Comparison of ENCODE assay signal across 8 cellular contexts in genomic region chr1:223992456-223993246, GRCh38.
DNase-seq lines count a peak whose midpoint lies in the region; ATAC-seq and TF ChIP-seq lines count a peak whose summit lies in the region.
"Not testable (repeated sequence)": the region's sequence is repeated elsewhere in the genome, so short reads cannot be mapped to it uniquely, and the experiment has no call there.

No MANE protein-coding gene starts in this region.

- H3K9me3 ChIP-seq in MM.1S (replicated peaks; ENCODE audit: insufficient read depth, low read length); neural progenitor cell (ENCODE audit: low read depth); stomach smooth muscle (ENCODE audit: control insufficient read depth in 2 of 2, low read length in 2 of 2): not testable (repeated sequence)

- not testable (repeated sequence) for H3K36me3 Mint-ChIP-seq in neural progenitor cell

- peak overlapping the region; percentile 72 for H3K9ac ChIP-seq in MM.1S (ENCODE audit: low read length)
- H3K9ac ChIP-seq in neural progenitor cell = peak overlapping the region; percentile 89
- H3K9ac ChIP-seq in stomach smooth muscle (ENCODE audit: low read length in 2 of 2) = peak overlapping the region; percentile 71 to 77

- not testable (repeated sequence) for H3K9me2 ChIP-seq in MM.1S (replicated peaks; ENCODE audit: insufficient read depth, low read length)

- not testable (repeated sequence) for H3K9me3 Mint-ChIP-seq in neural progenitor cell

- H2AFZ ChIP-seq in MM.1S (ENCODE audit: low read length) (peak overlapping the region; percentile 38; the same call in 1 of the 2 replicates), neural progenitor cell (replicated peaks) (peak overlapping the region; percentile 85)

- H3K4me1 Mint-ChIP-seq in neural progenitor cell = not testable (repeated sequence)

- in situ Hi-C loops in G401 (cut with HindIII; ENCODE audit: low sequenced_read_pairs) = not testable (repeated sequence)

- H3K79me2 ChIP-seq in MM.1S (ENCODE audit: low read length) = not testable (repeated sequence)
- H3K79me2 ChIP-seq in neural progenitor cell (ENCODE audit: low read depth) = peaks cover 25% of the 10 kb centered on the region

- not testable (repeated sequence) for H3K27me3 Mint-ChIP-seq in neural progenitor cell (ENCODE audit: insufficient read depth, low read depth)

- not testable (repeated sequence) for H3K4me1 ChIP-seq in MM.1S (ENCODE audit: low read length); foreskin keratinocyte; neural progenitor cell; stomach smooth muscle (ENCODE audit: control insufficient read depth, insufficient read depth, low read length)

- H3K4me2 ChIP-seq in MM.1S (ENCODE audit: low read depth, low read length) (peak overlapping the region; percentile 45; the same call in 1 of the 2 replicates), neural progenitor cell (peak overlapping the region; percentile 81)

- H3K4me3 Mint-ChIP-seq in neural progenitor cell = peak overlapping the region; percentile 98

- H3K27ac ChIP-seq in MM.1S (ENCODE audit: low read length) = peak overlapping the region; percentile 74; the same call in 1 of the 2 replicates
- H3K27ac ChIP-seq in foreskin keratinocyte = peak overlapping the region; percentile 42
- peak overlapping the region; percentile 95 for H3K27ac ChIP-seq in neural progenitor cell
- H3K27ac ChIP-seq in stomach smooth muscle (ENCODE audit: low read length) = peak overlapping the region; percentile 81

- H3F3A ChIP-seq in MM.1S (ENCODE audit: insufficient read depth, low read length); neural progenitor cell (ENCODE audit: low read depth): not testable (repeated sequence)

- H4K20me1 ChIP-seq in MM.1S (ENCODE audit: insufficient read depth, low read length); neural progenitor cell (ENCODE audit: low read depth): not testable (repeated sequence)

- H3K27ac Mint-ChIP-seq in neural progenitor cell = peak overlapping the region; percentile 99

- DNase-seq in G401 (ENCODE audit: low spot score) = peak; percentile 99
- peak; percentile 97 for DNase-seq in HCEC 1CT
- peak; percentile 100 for DNase-seq in MM.1S
- DNase-seq in SHP77 treated with DMSO at 0.1 percent for 48 hours (lab: John Stamatoyannopoulos, UW) = peak; percentile 91
- DNase-seq in activated gamma-delta T cell treated with Interleukin-2 at 50 U/mL for 16 hours = peak; percentile 100
- peak; percentile 92 to 95 for DNase-seq in foreskin keratinocyte
- peak; percentile 99 for DNase-seq in neural progenitor cell (ENCODE audit: low spot score)

- TF ChIP-seq CTCF in MM.1S (IDR thresholded peaks at IDR 0.05; ENCODE audit: low read length) = not testable (repeated sequence)
- peak; percentile 33 for TF ChIP-seq CTCF in foreskin keratinocyte (conservative IDR thresholded peaks at IDR 0.05)
- peak; percentile 5 for TF ChIP-seq CTCF in neural progenitor cell (IDR thresholded peaks at IDR 0.05)

- H3K27me3 ChIP-seq in MM.1S (replicated peaks; ENCODE audit: insufficient read depth, low read length); foreskin keratinocyte; neural progenitor cell; stomach smooth muscle (ENCODE audit: control insufficient read depth in 1 of 2, insufficient read depth in 2 of 2, low read length in 2 of 2): not testable (repeated sequence)

- not testable (repeated sequence) for H3K36me3 ChIP-seq in MM.1S (replicated peaks; ENCODE audit: insufficient read depth, low read length); neural progenitor cell; stomach smooth muscle (ENCODE audit: control insufficient read depth in 2 of 2, insufficient read depth in 2 of 2, low read length in 2 of 2)

- peak; percentile 100 for ATAC-seq in foreskin keratinocyte

- H3K4me3 ChIP-seq in MM.1S (ENCODE audit: low read length) (peak overlapping the region; percentile 65), neural progenitor cell (peak overlapping the region; percentile 98), stomach smooth muscle (ENCODE audit: low read length in 2 of 2) (peak overlapping the region; percentile 53 to 70)

Comparison
In these comparisons a context has a peak if more than half of its experiments do, and no peak if none do; other contexts are left out.
1. Peak in every context shown above with its lines: DNase-seq, ATAC-seq, H3K4me3 ChIP-seq and H3K27ac ChIP-seq.
2. H3K27ac ChIP-seq: peak in every context shown above with its lines; median percentile 95 in neural progenitor cell; 81 in stomach smooth muscle; 74 in MM.1S; 42 in foreskin keratinocyte.